ENCODE assay signal across 8 cellular contexts in genomic region chr5:66828046-66828550, GRCh38.
A peak's percentile ranks its signal among the peaks of the same experiment; 100 is the strongest.
DNase-seq lines count a peak whose midpoint lies in the region; ATAC-seq and TF ChIP-seq lines count a peak whose summit lies in the region.

No MANE protein-coding gene starts in this region.

- no peaks in the 10 kb centered on the region for H3K36me3 Mint-ChIP-seq in CD8-positive, alpha-beta memory T cell
- H3K36me3 Mint-ChIP-seq in chondrocyte (ENCODE audit: low read depth), result no peaks in the 10 kb centered on the region

- H3K4me3 Mint-ChIP-seq in CD8-positive, alpha-beta memory T cell, result peak overlapping the region; percentile 43 to 88 (median 76)
- peak overlapping the region; percentile 85 for H3K4me3 Mint-ChIP-seq in chondrocyte (ENCODE audit: unreplicated experiment)

- peaks cover 5 to 31% of the 10 kb centered on the region in 2 donors for H3K27me3 Mint-ChIP-seq in CD8-positive, alpha-beta memory T cell
- peaks cover 13% of the 10 kb centered on the region for H3K27me3 Mint-ChIP-seq in chondrocyte (ENCODE audit: low read depth)

- intact Hi-C loops in mucosa of descending colon (cut with DNase I, micrococcal nuclease), result no loop called here

- no peaks in the 10 kb centered on the region for H3K4me1 ChIP-seq in CD8-positive, alpha-beta memory T cell (ENCODE audit: insufficient read depth, low read length)
- peaks cover 8% of the 10 kb centered on the region for H3K4me1 ChIP-seq in mucosa of descending colon (ENCODE audit: low read depth)

- peaks cover 0 to 2% (median 0%) of the 10 kb centered on the region in 5 donors for H3K9me3 Mint-ChIP-seq in CD8-positive, alpha-beta memory T cell
- H3K9me3 Mint-ChIP-seq in chondrocyte (ENCODE audit: low read depth), result no peaks in the 10 kb centered on the region

- peaks cover 3% of the 10 kb centered on the region for H3K27me3 ChIP-seq in CD8-positive, alpha-beta memory T cell (ENCODE audit: insufficient read depth, low read length, poor library complexity, severe bottlenecking)

- H3K27ac Mint-ChIP-seq in CD8-positive, alpha-beta memory T cell, result peak overlapping the region in 4 of 8 donors; percentile 19 to 66 (median 43)
- H3K27ac Mint-ChIP-seq in chondrocyte (ENCODE audit: unreplicated experiment), result no peak overlapping the region

- H3K4me3 ChIP-seq in CD8-positive, alpha-beta memory T cell (ENCODE audit: low read length), result peak overlapping the region; percentile 50
- no peak overlapping the region for H3K4me3 ChIP-seq in mucosa of descending colon

- ATAC-seq in HG02885 (IDR thresholded peaks at IDR 0.05; ENCODE audit: poor library complexity, unreplicated experiment) (peak; percentile 28), mucosa of descending colon (peak; percentile 8), GM21717 (IDR thresholded peaks at IDR 0.05; ENCODE audit: unreplicated experiment) (no peak)

- H3K9me3 ChIP-seq in CD8-positive, alpha-beta memory T cell (ENCODE audit: low read length), result no peaks in the 10 kb centered on the region
- H3K9me3 ChIP-seq in mucosa of descending colon, result no peaks in the 10 kb centered on the region

- no peak for TF ChIP-seq CTCF in chondrocyte (IDR thresholded peaks at IDR 0.05)
- no peak for TF ChIP-seq CTCF in mucosa of descending colon (IDR thresholded peaks at IDR 0.05)

- POLR2A ChIA-PET in CD8-positive, alpha-beta memory T cell (lab: Charles Lee), result no interaction called here

- DNase-seq in CD8-positive, alpha-beta memory T cell, result no peak
- DNase-seq in chondrocyte (ENCODE audit: low spot score), result no peak
- no peak for DNase-seq in mucosa of descending colon
- DNase-seq in cerebellar cortex (ENCODE audit: low spot score), result no peak
- no peak for DNase-seq in NCI-H128 (lab: John Stamatoyannopoulos, UW; ENCODE audit: unreplicated experiment)
- DNase-seq in DMS153 (lab: John Stamatoyannopoulos, UW), result no peak

- H3K27ac ChIP-seq in CD8-positive, alpha-beta memory T cell (ENCODE audit: low read depth, low read length), result no peak overlapping the region

- CTCF ChIA-PET in CD8-positive, alpha-beta memory T cell (lab: Charles Lee), result interaction anchor here (0.8 to 2.4 kb wide), 3 partner anchors 9 to 28 kb away, joined by 3 to 7 read pairs (median 3); no protein-coding TSS in a partner anchor

- H3K4me1 Mint-ChIP-seq in CD8-positive, alpha-beta memory T cell, result peaks cover 19 to 28% (median 27%) of the 10 kb centered on the region in 3 donors
- H3K4me1 Mint-ChIP-seq in chondrocyte (ENCODE audit: low read depth), result peaks cover 26% of the 10 kb centered on the region

- no peaks in the 10 kb centered on the region for H3K36me3 ChIP-seq in CD8-positive, alpha-beta memory T cell (ENCODE audit: insufficient read depth, low read length)
- no peaks in the 10 kb centered on the region for H3K36me3 ChIP-seq in mucosa of descending colon (ENCODE audit: low read depth)
